In genomic region chr4:7861440-7861881, GRCh38 we compare ENCODE assay signal across 10 cellular contexts.
A peak's percentile ranks its signal among the peaks of the same experiment; 100 is the strongest.
DNase-seq lines count a peak whose midpoint lies in the region; ATAC-seq, FAIRE-seq and TF ChIP-seq lines count a peak whose summit lies in the region.
"Had no signal": no experiment of that assay in that cellular context is flagged by ENCODE, and none has a peak within 500 bp of the region (broad histone marks: within the 10 kb centered on the region; RNA-seq: fewer than 3 reads in every experiment).

No MANE protein-coding gene starts in this region.

- H3K27me3 ChIP-seq in RWPE2 (ENCODE audit: insufficient read depth, poor library complexity, severe bottlenecking), result no peaks in the 10 kb centered on the region
- H3K27me3 ChIP-seq in neuronal stem cell (ENCODE audit: control insufficient read depth in 3 of 3, insufficient read depth in 3 of 3, low read depth in 1 of 3, low read length in 3 of 3), result no peaks in the 10 kb centered on the region
- no peaks in the 10 kb centered on the region; a peak in 1 of 5 replicates for H3K27me3 ChIP-seq in HepG2 (ENCODE audit: control insufficient read depth in 1 of 2, insufficient read depth in 2 of 2, low read length in 2 of 2)
- H3K27me3 ChIP-seq: spleen had no signal

- H3K9me3 ChIP-seq in RWPE2 (ENCODE audit: severe bottlenecking) (no peaks in the 10 kb centered on the region), neuronal stem cell (replicated peaks in 1 of 2; ENCODE audit: control insufficient read depth in 2 of 2, insufficient read depth in 1 of 2, low read depth in 1 of 2, low read length in 2 of 2) (no peaks in the 10 kb centered on the region), HepG2 (ENCODE audit: low read length) (no peaks in the 10 kb centered on the region)
- H3K9me3 ChIP-seq: spleen had no signal

- no peak for TF ChIP-seq RAD21 in HepG2 (CRISPR knock-in tag; IDR thresholded peaks at IDR 0.05)

- H3K4me3 ChIP-seq in RWPE2 (ENCODE audit: severe bottlenecking) (no peak overlapping the region), neuronal stem cell (ENCODE audit: low read length in 2 of 2) (no peak overlapping the region), HepG2 (replicated peaks in 1 of 3; ENCODE audit: insufficient read depth in 1 of 3, low read depth in 2 of 3, low read length in 3 of 3) (no peak overlapping the region)
- H3K4me3 ChIP-seq: spleen had no signal

- H2AFZ ChIP-seq in neuronal stem cell (ENCODE audit: low read length) (no peak overlapping the region), HepG2 (ENCODE audit: low read length) (no peak overlapping the region)

- H2BK120ac ChIP-seq in neuronal stem cell (ENCODE audit: low read depth, low read length), result no peak overlapping the region

- TF ChIP-seq EP300 in HepG2 (IDR thresholded peaks at IDR 0.05; ENCODE audit: low read depth in 2 of 2, low read length in 2 of 2) (no peak), HepG2 (CRISPR knock-in tag; IDR thresholded peaks at IDR 0.05; ENCODE audit: borderline replicate concordance) (no peak)

- ATAC-seq in RWPE2 (ENCODE audit: low read depth) (peak; percentile 95), HepG2 (no peak), GM19395 (IDR thresholded peaks at IDR 0.05; ENCODE audit: unreplicated experiment) (no peak)
- ATAC-seq: activated naive CD4-positive, alpha-beta T cell treated with anti-CD3 and anti-CD28 coated beads, Interleukin-2, amount 50 U/mL, for 72 hours had no signal

- no CpG with 5 or more reads among the region's 6 CpGs for WGBS in neuronal stem cell (ENCODE audit: extremely low coverage in 2 of 2, insufficient read length in 2 of 2, insufficient replicate concordance in 1 of 2), 2 donors
- WGBS in HepG2 (ENCODE audit: low lambda C conversion rate), result 95% methylated on average over 6 of the region's 6 CpGs

- H4K20me1 ChIP-seq in HepG2 (ENCODE audit: insufficient read depth, low read length), result no peaks in the 10 kb centered on the region

- no peak overlapping the region for H3K23ac ChIP-seq in neuronal stem cell (ENCODE audit: low read depth, low read length, poor library complexity)

- DNase-seq in ELR (ENCODE audit: low read depth), result peak; percentile 84
- DNase-seq in RWPE2 (ENCODE audit: low spot score), result no peak
- DNase-seq in fibroblast of the conjunctiva (ENCODE audit: low read depth), result peak; percentile 83
- DNase-seq in neuronal stem cell (ENCODE audit: low spot score), result peak; percentile 17
- no peak for DNase-seq in NCI-H146 (lab: John Stamatoyannopoulos, UW)
- no peak for DNase-seq in HepG2 (ENCODE audit: low spot score)
- no peak for DNase-seq in SKM-1 (lab: John Stamatoyannopoulos, UW; ENCODE audit: unreplicated experiment)
- DNase-seq: spleen had no signal

- no peak overlapping the region for H4K8ac ChIP-seq in neuronal stem cell (ENCODE audit: low read depth, low read length)

- peaks cover 38% of the 10 kb centered on the region for H3K36me3 ChIP-seq in RWPE2 (ENCODE audit: low read depth)
- H3K36me3 ChIP-seq in neuronal stem cell (replicated peaks in 1 of 2; ENCODE audit: control insufficient read depth in 2 of 2, insufficient read depth in 2 of 2, low read length in 2 of 2), result no peaks in the 10 kb centered on the region
- H3K36me3 ChIP-seq in HepG2 (replicated peaks in 1 of 2; ENCODE audit: control insufficient read depth in 1 of 2, insufficient read depth in 2 of 2, low read length in 2 of 2), result peaks cover 0 to 8% of the 10 kb centered on the region in 2 experiments; a peak in 1 of 5 replicates
- H3K36me3 ChIP-seq: spleen had no signal

- H2BK15ac ChIP-seq in neuronal stem cell (ENCODE audit: low read length), result no peak overlapping the region

- H3K4me2 ChIP-seq in neuronal stem cell (ENCODE audit: insufficient read depth, low read length, poor library complexity, severe bottlenecking) (no peak overlapping the region), HepG2 (ENCODE audit: low read depth, low read length) (no peak overlapping the region)

- no peak overlapping the region for H2BK5ac ChIP-seq in neuronal stem cell (ENCODE audit: low read length)

- POLR2A ChIA-PET in HepG2 (lab: Yijun Ruan, JAX), result no interaction called here

- no peak overlapping the region for H3K18ac ChIP-seq in neuronal stem cell (ENCODE audit: low read length)

- H3K4ac ChIP-seq in neuronal stem cell (ENCODE audit: low read length), result no peak overlapping the region

- H3K4me1 ChIP-seq in RWPE2 (ENCODE audit: insufficient read depth, poor library complexity, severe bottlenecking), result peaks cover 38% of the 10 kb centered on the region
- H3K4me1 ChIP-seq in neuronal stem cell (ENCODE audit: control insufficient read depth in 2 of 2, insufficient read depth in 1 of 2, low read depth in 1 of 2, low read length in 2 of 2), result peaks cover 10 to 25% of the 10 kb centered on the region in 2 donors
- H3K4me1 ChIP-seq in HepG2 (ENCODE audit: insufficient read depth, low read length), result peaks cover 38% of the 10 kb centered on the region

- intact Hi-C loops in HepG2 (cut with micrococcal nuclease; ENCODE audit: unreplicated experiment), result no loop called here

- TF ChIP-seq POLR2A in HepG2 (IDR thresholded peaks at IDR 0.05; ENCODE audit: insufficient read depth in 1 of 2, low read depth in 2 of 2, low read length in 2 of 2), result no peak

- peak overlapping the region; percentile 94 for H3K27ac ChIP-seq in RWPE2 (ENCODE audit: poor library complexity, severe bottlenecking)
- H3K27ac ChIP-seq in neuronal stem cell (replicated peaks; ENCODE audit: low read length), result peak overlapping the region; percentile 13
- H3K27ac ChIP-seq in HepG2 (ENCODE audit: extremely low read length, insufficient read depth, low read length), result no peak overlapping the region
- H3K27ac ChIP-seq: spleen had no signal

- TF ChIP-seq CTCF in RWPE2 (IDR thresholded peaks at IDR 0.05; ENCODE audit: poor library complexity, severe bottlenecking), result no peak
- TF ChIP-seq CTCF in HepG2 (CRISPR knock-in tag; IDR thresholded peaks at IDR 0.05), result no peak

- in situ Hi-C loops in HepG2 (cut with HindIII; ENCODE audit: extremely low pct_ligation_motif_present, low pct_unique_long_range_greater_than_20kb), result no loop called here

- no peak for FAIRE-seq in HepG2 (lab: Jason Lieb, UNC)

- H3K79me2 ChIP-seq in HepG2 (ENCODE audit: insufficient read depth, low read length), result no peaks in the 10 kb centered on the region

- H2AK5ac ChIP-seq in neuronal stem cell (ENCODE audit: low read depth, low read length), result no peak overlapping the region

- H3K79me1 ChIP-seq in neuronal stem cell (ENCODE audit: low read depth, low read length), result no peaks in the 10 kb centered on the region

- H4K91ac ChIP-seq in neuronal stem cell (ENCODE audit: low read depth, low read length, poor library complexity), result no peak overlapping the region

- CTCF ChIA-PET in HepG2 (lab: Yijun Ruan, JAX; ENCODE audit: low intra/inter-chr PET ratio, low total read pairs), result no interaction called here

- H3K9ac ChIP-seq in neuronal stem cell (ENCODE audit: low read depth, low read length, poor library complexity) (no peak overlapping the region), HepG2 (ENCODE audit: insufficient read depth, low read depth, low read length) (no peak overlapping the region)

- H2BK12ac ChIP-seq in neuronal stem cell (ENCODE audit: low read length), result no peak overlapping the region

- H3K14ac ChIP-seq in neuronal stem cell (ENCODE audit: low read length), result no peak overlapping the region

- no TSS peak for BruUV-seq in HepG2 (replicated peaks; lab: Mats Ljungman, UMichigan)

TF ChIP-seq in HepG2, 621 proteins besides CTCF, POLR2A, EP300 and RAD21 (continues in another document):
- no peak for TF ChIP-seq WIZ (CRISPR knock-in tag; IDR thresholded peaks at IDR 0.05)
- TF ChIP-seq ZFP41 (CRISPR knock-in tag; IDR thresholded peaks at IDR 0.05; ENCODE audit: borderline replicate concordance), result no peak
- no peak for TF ChIP-seq ZNF333 (CRISPR knock-in tag; IDR thresholded peaks at IDR 0.05; ENCODE audit: borderline replicate concordance)
- no peak for TF ChIP-seq ZNF687 (CRISPR knock-in tag; IDR thresholded peaks at IDR 0.05)

Comparison
In these comparisons a context has a peak if more than half of its experiments do, and no peak if none do; other contexts are left out.
1. DNase-seq: peak in ELR (single experiment), fibroblast of the conjunctiva (single experiment) and neuronal stem cell (single experiment); none in RWPE2 (single experiment), NCI-H146 (single experiment), HepG2 (single experiment) and SKM-1 (single experiment).